ENCODE assay signal across 10 cellular contexts in the genomic region with DNA sequence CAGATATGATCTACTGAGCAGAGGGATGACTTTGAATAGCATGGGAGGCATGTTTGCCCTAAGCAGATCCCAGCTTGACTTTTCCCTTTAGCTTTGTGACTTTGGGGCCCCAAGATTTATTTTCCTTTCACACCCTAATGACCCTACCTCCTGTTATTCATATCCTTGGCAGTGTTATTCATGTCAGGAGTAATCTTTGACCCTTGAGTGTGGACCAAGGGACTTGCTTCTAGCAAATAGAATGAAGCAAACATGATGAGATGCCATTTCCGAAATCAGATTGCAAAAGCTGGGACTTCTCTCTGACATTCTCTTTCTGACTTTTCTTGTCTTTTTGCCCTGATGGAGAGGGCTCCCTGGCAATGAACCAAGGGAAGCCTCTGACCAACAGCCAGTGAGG.
"Had no signal": no experiment of that assay in that cellular context is flagged by ENCODE, and none has a peak within 500 bp of the region (broad histone marks: within the 10 kb centered on the region; RNA-seq: fewer than 3 reads in every experiment).

No MANE protein-coding gene starts in this region.

- H3K9ac ChIP-seq: GM23248 had no signal

- H3K4me1 ChIP-seq: HAP-1 had no signal

- ATAC-seq: HCT116 had no signal

- H3K4me3 ChIP-seq: GM23248, HAP-1 had no signal

- H3K27ac ChIP-seq: GM23248 had no signal

- H2AFZ ChIP-seq: GM23248 had no signal

- H3K36me3 ChIP-seq: HAP-1 had no signal

- H3K27ac Mint-ChIP-seq: H9, HFFc6 had no signal

- H3K9me3 ChIP-seq: HAP-1 had no signal

- FAIRE-seq: H1, H54 had no signal

- DNase-seq: GM23248, GOT3, H7, H9, HCEC 1CT, HFFc6 had no signal

- H3K4me3 Mint-ChIP-seq: H9, HFFc6 had no signal
